ENCODE assay signal across 19 cellular contexts in genomic region chr7:135317676-135318326, GRCh38.
DNase-seq lines count a peak whose midpoint lies in the region; ATAC-seq and TF ChIP-seq lines count a peak whose summit lies in the region.
"Had no signal": no experiment of that assay in that cellular context is flagged by ENCODE, and none has a peak within 500 bp of the region (broad histone marks: within the 10 kb centered on the region; RNA-seq: fewer than 3 reads in every experiment).

No MANE protein-coding gene starts in this region.

- H3K27me3 Mint-ChIP-seq in nephron (ENCODE audit: low read depth) = peaks cover 5% of the 10 kb centered on the region

- intact Hi-C loops in left cardiac atrium (cut with DNase I) = no loop called here
- intact Hi-C loops in cardiac septum (cut with DNase I) = no loop called here

- H3K36me3 ChIP-seq in gastroesophageal sphincter = no peaks in the 10 kb centered on the region

- H3K27me3 ChIP-seq in gastroesophageal sphincter = no peaks in the 10 kb centered on the region

- no peak overlapping the region for H3K4me3 Mint-ChIP-seq in nephron

- TF ChIP-seq POLR2A in gastroesophageal sphincter (IDR thresholded peaks at IDR 0.05) = no peak

- WGBS in gastroesophageal sphincter (ENCODE audit: low coverage in 1 of 2), 2 donors = 53 to 72% methylated on average over 5 to 6 of the region's 10 CpGs

- DNase-seq in left cardiac atrium = peak; percentile 52
- no peak for DNase-seq in cardiac septum (ENCODE audit: low spot score)
- no peak for DNase-seq in cerebellar nuclear complex (lab: John Stamatoyannopoulos, UW)
- DNase-seq in activated CD4-positive, alpha-beta T cell treated with anti-CD3 and anti-CD28 coated beads, Interleukin-2, amount 50 U/mL, for 4 hours = no peak
- DNase-seq: activated CD4-positive, alpha-beta T cell treated with anti-CD3 and anti-CD28 coated beads for 4 hours; activated T-cell treated with anti-CD3 and anti-CD28 coated beads for 4 hours; C1 segment of cervical spinal cord; DMS53; kidney glomerular epithelial cell; naive B cell; NCI-H187; PC-3; SK-N-SH; stimulated activated CD4-positive, alpha-beta T cell treated with anti-CD3 and anti-CD28 coated beads, Interleukin-1b, Interleukin-23, amount 100 ng/mL, for 48 hours had no signal

- H3K36me3 Mint-ChIP-seq in nephron (ENCODE audit: low read depth) = no peaks in the 10 kb centered on the region
- H3K36me3 Mint-ChIP-seq: activated naive CD4-positive, alpha-beta T cell treated with anti-CD3 and anti-CD28 coated beads, Interleukin-2, amount 50 U/mL, for 72 hours; naive B cell had no signal

- no peak for TF ChIP-seq CTCF in gastroesophageal sphincter (IDR thresholded peaks at IDR 0.05)
- TF ChIP-seq CTCF in nephron (IDR thresholded peaks at IDR 0.05; ENCODE audit: unreplicated experiment in 3 of 3) = no peak

- H3K9me3 ChIP-seq in gastroesophageal sphincter = no peaks in the 10 kb centered on the region
- H3K9me3 ChIP-seq: SK-N-SH had no signal

- H3K27ac ChIP-seq in gastroesophageal sphincter = peak overlapping the region in 2 of 4 donors; percentile 15 to 35

- peaks cover 0 to 21% (median 3%) of the 10 kb centered on the region in 3 donors for H3K4me1 ChIP-seq in gastroesophageal sphincter

- H3K27ac Mint-ChIP-seq in nephron = peak overlapping the region in 2 of 3 experiments; percentile 70 to 83
- H3K27ac Mint-ChIP-seq: activated naive CD4-positive, alpha-beta T cell treated with anti-CD3 and anti-CD28 coated beads, Interleukin-2, amount 50 U/mL, for 72 hours; naive B cell had no signal

- peak; percentile 8 to 77 for ATAC-seq in left cardiac atrium
- ATAC-seq in gastroesophageal sphincter = peak; percentile 48
- ATAC-seq in GM21576 (IDR thresholded peaks at IDR 0.05; ENCODE audit: unreplicated experiment) = no peak
- no peak for ATAC-seq in HG03025 (IDR thresholded peaks at IDR 0.05; ENCODE audit: low FRiP score, unreplicated experiment)
- ATAC-seq: activated naive CD4-positive, alpha-beta T cell treated with anti-CD3 and anti-CD28 coated beads, Interleukin-2, amount 50 U/mL, for 72 hours; PC-3 had no signal

- H3K4me3 ChIP-seq in gastroesophageal sphincter = no peak overlapping the region

- H3K4me1 Mint-ChIP-seq in nephron = peaks cover 22% of the 10 kb centered on the region
- H3K4me1 Mint-ChIP-seq: naive B cell had no signal

- no peaks in the 10 kb centered on the region for H3K9me3 Mint-ChIP-seq in nephron
- H3K9me3 Mint-ChIP-seq: activated naive CD4-positive, alpha-beta T cell treated with anti-CD3 and anti-CD28 coated beads, Interleukin-2, amount 50 U/mL, for 72 hours; naive B cell had no signal

- TF ChIP-seq EP300 in gastroesophageal sphincter (IDR thresholded peaks at IDR 0.05) = no peak

Comparison
In these comparisons a context has a peak if more than half of its experiments do, and no peak if none do; other contexts are left out.
1. ATAC-seq: peak in left cardiac atrium (2 of 2) and gastroesophageal sphincter (single experiment); none in GM21576 (single experiment) and HG03025 (single experiment).